Comparison of ENCODE assay signal across 9 cellular contexts in the genomic region with DNA sequence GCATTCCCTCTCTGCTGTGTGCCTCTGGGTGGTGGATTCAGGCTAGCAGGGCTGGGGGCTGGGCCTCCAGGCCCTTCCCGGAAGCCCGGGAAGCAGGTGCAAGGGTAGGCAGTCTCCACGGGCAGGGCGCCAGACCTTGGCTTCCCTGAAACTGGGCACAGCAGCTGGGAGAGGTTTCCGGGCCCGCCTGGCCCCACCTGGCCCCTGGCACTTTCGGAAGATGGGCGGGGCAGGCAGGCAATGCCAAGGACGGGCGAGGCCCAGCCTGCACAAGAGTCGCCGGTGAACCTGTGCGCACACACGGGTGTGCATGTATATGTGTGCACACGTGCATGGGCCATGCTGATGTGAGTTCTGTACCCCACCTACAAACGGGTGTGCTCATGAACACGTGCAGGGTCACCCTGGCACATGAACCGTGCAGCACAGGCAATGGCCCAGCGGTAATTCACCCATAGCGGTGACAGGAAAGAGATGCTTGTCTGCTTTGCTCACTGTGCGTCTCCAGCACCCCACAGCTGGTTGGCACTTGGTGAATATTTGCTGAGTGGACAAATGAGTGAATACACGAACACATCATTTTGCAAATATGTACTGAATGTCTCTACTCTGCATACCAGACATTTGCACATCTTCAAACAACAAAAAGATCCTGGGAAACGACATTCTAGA. TPM values are rescaled to one million over a fixed set of nuclear protein-coding genes. Genes with fewer than 3 reads are reported as not detected.
DNase-seq lines count a peak whose midpoint lies in the region; ATAC-seq, FAIRE-seq and TF ChIP-seq lines count a peak whose summit lies in the region.
"Had no signal": no experiment of that assay in that cellular context is flagged by ENCODE, and none has a peak within 500 bp of the region (broad histone marks: within the 10 kb centered on the region; RNA-seq: fewer than 3 reads in every experiment).

No MANE protein-coding gene starts in this region.

- H3K9me3 ChIP-seq in A673 (ENCODE audit: low read depth, low read length, poor library complexity, severe bottlenecking), result no peaks in the 10 kb centered on the region
- no peaks in the 10 kb centered on the region for H3K9me3 ChIP-seq in SK-N-MC (ENCODE audit: low read depth, low read length)
- H3K9me3 ChIP-seq in kidney (ENCODE audit: control insufficient read depth in 1 of 2, low read length in 2 of 2), result no peaks in the 10 kb centered on the region

- POLR2A ChIA-PET in A673 (lab: Charles Lee; ENCODE audit: low non-redundant PET) (no interaction called here), HEK293T (lab: Yijun Ruan, JAX) (interaction anchor here (1.8 kb wide), 1 partner anchor 15 kb away, joined by 6 read pairs; the partner anchor contains the start of gene GADD45B)

- H3K4me3 ChIP-seq in A673 (ENCODE audit: low read depth, low read length, poor library complexity, severe bottlenecking), result no peak overlapping the region
- H3K4me3 ChIP-seq in SK-N-MC, result no peak overlapping the region
- no peak overlapping the region for H3K4me3 ChIP-seq in kidney (ENCODE audit: low read length in 2 of 2)
- H3K4me3 ChIP-seq: cardiac muscle cell had no signal

- H3K27ac ChIP-seq in A673 (ENCODE audit: low read depth, low read length, poor library complexity, severe bottlenecking) (no peak overlapping the region), SK-N-MC (0 out of 2 replicates have a peak overlapping the region, but pooled peaks have one; percentile 3), kidney (ENCODE audit: low read depth in 2 of 2, low read length in 2 of 2) (peak overlapping the region in 1 of 2 donors; percentile 23)
- H3K27ac ChIP-seq: cardiac muscle cell had no signal

- ATAC-seq in stimulated activated naive CD8-positive, alpha-beta T cell treated with anti-CD3 and anti-CD28 coated beads, Interleukin-15, Interleukin-2, amounts not matched to agents 100 U/mL and 50 U/mL, for 24 hours, result no peak

- TF ChIP-seq CTCF in A673 (conservative IDR thresholded peaks at IDR 0.05; ENCODE audit: low read depth, low read length) (no peak), kidney (IDR thresholded peaks at IDR 0.05; ENCODE audit: borderline replicate concordance, extremely low read depth, insufficient read depth) (no peak)

- DNase-seq in A673 (ENCODE audit: low spot score) (peak; percentile 46), HTR-8/SVneo (ENCODE audit: insufficient read length, low spot score) (peak; percentile 71), SK-N-MC (ENCODE audit: low read depth, low spot score) (no peak), kidney (peak; percentile 96), HEK293T (ENCODE audit: extremely low spot score) (no peak), T-helper 9 cell (no peak)
- no peak for DNase-seq in stimulated activated CD4-positive, alpha-beta T cell treated with anti-CD3 and anti-CD28 coated beads, Interleukin-15, amount 100 ng/mL, for 24 hours
- no peak for DNase-seq in stimulated activated naive CD8-positive, alpha-beta T cell treated with anti-CD3 and anti-CD28 coated beads, Interleukin-15, Interleukin-2, amounts not matched to agents 100 U/mL and 50 U/mL, for 24 hours

- peaks cover 5% of the 10 kb centered on the region for H3K27me3 ChIP-seq in A673 (replicated peaks; ENCODE audit: insufficient read depth, low read depth, low read length, poor library complexity)
- H3K27me3 ChIP-seq: cardiac muscle cell had no signal

- H3K36me3 ChIP-seq in A673 (ENCODE audit: insufficient read depth, low read length, poor library complexity, severe bottlenecking) (no peaks in the 10 kb centered on the region), SK-N-MC (ENCODE audit: insufficient read depth, low read length) (no peaks in the 10 kb centered on the region), kidney (ENCODE audit: control insufficient read depth in 1 of 2, insufficient read depth in 2 of 2, low read length in 2 of 2) (no peaks in the 10 kb centered on the region)
- H3K36me3 ChIP-seq: cardiac muscle cell had no signal

- no TSS peak for BruUV-seq in A673 (replicated peaks; lab: Mats Ljungman, UMichigan)

- no peak overlapping the region for H3K9ac ChIP-seq in SK-N-MC (ENCODE audit: insufficient read length)
- H3K9ac ChIP-seq in kidney (ENCODE audit: low read length in 2 of 2), result no peak overlapping the region

- intact Hi-C loops in A673 (cut with micrococcal nuclease; ENCODE audit: unreplicated experiment), result no loop called here
- intact Hi-C loops in kidney (cut with DNase I), result no loop called here

- peaks cover 8% of the 10 kb centered on the region for H3K4me1 ChIP-seq in A673 (ENCODE audit: insufficient read depth, low read length, poor library complexity, severe bottlenecking)
- peaks cover 11 to 33% of the 10 kb centered on the region in 2 donors for H3K4me1 ChIP-seq in kidney (ENCODE audit: control insufficient read depth in 1 of 2, insufficient read depth in 1 of 2, low read depth in 1 of 2, low read length in 2 of 2)

- CTCF ChIA-PET in A673 (lab: Charles Lee) (no interaction called here), HEK293T (lab: Yijun Ruan, JAX) (no interaction called here)

- FAIRE-seq in HTR-8/SVneo (lab: Jason Lieb, UNC) (peak; percentile 94), kidney (lab: Jason Lieb, UNC) (no peak)

TF ChIP-seq in HEK293T, 16 proteins besides CTCF, POLR2A, EP300 and RAD21:
- TF ChIP-seq FOXM1 (IDR thresholded peaks at IDR 0.05; ENCODE audit: borderline replicate concordance) (no peak), FOXA1 (IDR thresholded peaks at IDR 0.05) (no peak), TARDBP (IDR thresholded peaks at IDR 0.05) (no peak), ELF4 (IDR thresholded peaks at IDR 0.05) (no peak), SUZ12 (IDR thresholded peaks at IDR 0.05) (no peak), SP1 (IDR thresholded peaks at IDR 0.05) (no peak)

RNA-seq across cellular contexts. Expression of gene GADD45B, which starts 15.3 kb away (rescaled TPM):
- total RNA-seq in A673 (2021) (12.3 and 16.4 TPM in 2 replicates), kidney (88.5 TPM)
- polyA plus RNA-seq in kidney (ENCODE audit: insufficient read depth, low read depth, low replicate concordance), result 149 TPM

RNA-seq across cellular contexts. Expression of gene LMNB2, which starts 34.5 kb away (rescaled TPM):
- 241 and 243 TPM in 2 replicates for total RNA-seq in A673 (2021)
- total RNA-seq in kidney, result 27.6 TPM
- 9.0 TPM for polyA plus RNA-seq in kidney (ENCODE audit: insufficient read depth, low read depth, low replicate concordance)

Comparison
In these comparisons a context has a peak if more than half of its experiments do, and no peak if none do; other contexts are left out.
1. DNase-seq: peak in A673 (single experiment), HTR-8/SVneo (single experiment) and kidney (single experiment); none in SK-N-MC (single experiment), stimulated activated CD4-positive, alpha-beta T cell treated with anti-CD3 and anti-CD28 coated beads, Interleukin-15, amount 100 ng/mL, for 24 hours (single experiment), stimulated activated naive CD8-positive, alpha-beta T cell treated with anti-CD3 and anti-CD28 coated beads, Interleukin-15, Interleukin-2, amounts not matched to agents 100 U/mL and 50 U/mL, for 24 hours (single experiment), HEK293T (single experiment) and T-helper 9 cell (single experiment).